In genomic region chr20:32674362-32674789, GRCh38 we compare ENCODE assay signal across 8 cellular contexts. TPM values are rescaled to one million over a fixed set of nuclear protein-coding genes. Genes with fewer than 3 reads are reported as not detected.
DNase-seq lines count a peak whose midpoint lies in the region; ATAC-seq and TF ChIP-seq lines count a peak whose summit lies in the region.

No MANE protein-coding gene starts in this region.

- ATAC-seq in esophagus mucosa: peak; percentile 49
- no peak for ATAC-seq in HG03159 (IDR thresholded peaks at IDR 0.05; ENCODE audit: unreplicated experiment)
- ATAC-seq in GM18873 (IDR thresholded peaks at IDR 0.05; ENCODE audit: low FRiP score, unreplicated experiment): no peak

- peak; percentile 87 for TF ChIP-seq CTCF in retinal pigment epithelial cell (conservative IDR thresholded peaks at IDR 0.05; ENCODE audit: low read depth, low read length)

- no peak overlapping the region for H3K4me3 ChIP-seq in retinal pigment epithelial cell (ENCODE audit: low read length)

- DNase-seq in AG20443 (ENCODE audit: low spot score) (peak; percentile 80), H4 (ENCODE audit: low spot score) (peak; percentile 46), NCI-H82 (lab: John Stamatoyannopoulos, UW) (peak; percentile 82), retinal pigment epithelial cell (ENCODE audit: low read depth) (no peak)
- DNase-seq in activated CD8-positive, alpha-beta memory T cell treated with anti-CD3 and anti-CD28 coated beads for 24 hours: peak; percentile 85

RNA-seq across cellular contexts. Expression of gene C20orf203, which starts 0.6 kb away (rescaled TPM):
- not detected in 2 replicates for total RNA-seq in H4 (2014; rRNA removed; shearing (Covaris generic))
- not detected for total RNA-seq in esophagus mucosa
